3 cellular contexts compared by ENCODE assay signal in the genomic region with DNA sequence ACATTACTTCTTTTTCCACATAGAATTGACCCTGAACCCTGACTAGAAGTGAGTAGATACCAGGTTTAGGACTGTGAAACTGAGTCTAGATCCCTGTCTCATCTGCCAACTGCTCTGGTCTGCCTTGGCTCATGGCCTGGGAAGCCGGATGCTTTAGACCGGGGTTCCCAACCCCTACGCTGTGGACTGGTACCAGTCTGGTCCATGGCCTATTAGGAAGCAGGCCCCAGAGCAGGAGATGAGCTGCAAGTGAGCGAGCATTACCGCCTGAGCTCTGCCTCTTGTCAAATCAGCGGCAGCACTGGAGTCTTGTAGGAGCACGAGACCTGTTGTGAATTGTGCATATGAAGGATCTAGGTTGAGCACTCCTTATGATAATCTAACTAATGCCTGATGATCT.
"Had no signal": no experiment of that assay in that cellular context is flagged by ENCODE, and none has a peak within 500 bp of the region (broad histone marks: within the 10 kb centered on the region; RNA-seq: fewer than 3 reads in every experiment).

No MANE protein-coding gene starts in this region.

- ATAC-seq: GM12878 had no signal

- DNase-seq: GDM1, GF-D8 had no signal
